25 cellular contexts compared by ENCODE assay signal in genomic region chr1:191870490-191870889, GRCh38.
A peak's percentile ranks its signal among the peaks of the same experiment; 100 is the strongest.
DNase-seq lines count a peak whose midpoint lies in the region; ATAC-seq, FAIRE-seq and TF ChIP-seq lines count a peak whose summit lies in the region.
"Had no signal": no experiment of that assay in that cellular context is flagged by ENCODE, and none has a peak within 500 bp of the region (broad histone marks: within the 10 kb centered on the region; RNA-seq: fewer than 3 reads in every experiment).

No MANE protein-coding gene starts in this region.

- in situ Hi-C loops in K562 (cut with MboI) = loop anchor here (10.0 kb wide), 1 partner anchor 796 kb away; no protein-coding TSS in a partner anchor

- H3K4me1 ChIP-seq in K562 (replicated peaks in 1 of 2; ENCODE audit: control insufficient read depth in 2 of 2, insufficient read depth in 2 of 2, low read length in 2 of 2) = no peaks in the 10 kb centered on the region
- H3K4me1 ChIP-seq: lower lobe of right lung, pancreas, tibial nerve had no signal

- no peaks in the 10 kb centered on the region for H3K27me3 ChIP-seq in K562 (ENCODE audit: control insufficient read depth in 2 of 2, insufficient read depth in 2 of 2, low read length in 2 of 2)
- H3K27me3 ChIP-seq: pancreas, tibial nerve had no signal

- 36% methylated on average over 3 of the region's 3 CpGs for WGBS in K562 (ENCODE audit: insufficient coverage, low coverage, missing lambda C conversion rate)

- no peaks in the 10 kb centered on the region for H4K20me1 ChIP-seq in K562 (replicated peaks; ENCODE audit: control insufficient read depth, insufficient read depth, low read length)

- H3K4me2 ChIP-seq in K562 (ENCODE audit: insufficient read depth, low read length) = no peak overlapping the region
- H3K4me2 ChIP-seq: PC-9 had no signal

- no peak overlapping the region for H3K27ac ChIP-seq in K562 (ENCODE audit: extremely low read depth, low read depth, low read length)
- H3K27ac ChIP-seq: GM23248, lower lobe of right lung, pancreas, PC-9, tibial nerve, VCaP had no signal

- POLR2A ChIA-PET in K562 (lab: Yijun Ruan, JAX) = no interaction called here

- ATAC-seq in GM18861 (IDR thresholded peaks at IDR 0.05; ENCODE audit: unreplicated experiment) (peak; percentile 52), GM21723 (IDR thresholded peaks at IDR 0.05; ENCODE audit: unreplicated experiment) (peak; percentile 60), HG03354 (IDR thresholded peaks at IDR 0.05; ENCODE audit: poor library complexity, severe bottlenecking, unreplicated experiment) (peak; percentile 58), K562 (no peak), HG03439 (IDR thresholded peaks at IDR 0.05; ENCODE audit: unreplicated experiment) (no peak)
- ATAC-seq: lower lobe of right lung, pancreas, Right ventricle myocardium inferior had no signal

- no peaks in the 10 kb centered on the region for H3K9me1 ChIP-seq in K562 (ENCODE audit: control insufficient read depth, insufficient read depth, low read length)

- no peaks in the 10 kb centered on the region for H3K36me3 ChIP-seq in K562 (ENCODE audit: control insufficient read depth, insufficient read depth, low read length)
- H3K36me3 ChIP-seq: lower lobe of right lung, pancreas, tibial nerve had no signal

- no peak overlapping the region for H3K4me3 ChIP-seq in K562
- H3K4me3 ChIP-seq: GM23248, lower lobe of right lung, pancreas, PC-9, tibial nerve had no signal

- no peak for FAIRE-seq in K562 (lab: Jason Lieb, UNC)
- FAIRE-seq: astrocyte, pancreas had no signal

- no peak overlapping the region for H3K9ac ChIP-seq in K562 (ENCODE audit: insufficient read depth in 1 of 2, low read depth in 2 of 2, low read length in 2 of 2)
- H3K9ac ChIP-seq: GM23248 had no signal

- no TSS peak for BruUV-seq in K562 (replicated peaks; lab: Mats Ljungman, UMichigan)

- intact Hi-C loops in K562 (cut with micrococcal nuclease) = no loop called here

- no peaks in the 10 kb centered on the region; the same call in 1 of the 2 replicates for H3K9me3 ChIP-seq in K562 (replicated peaks; ENCODE audit: control insufficient read depth, insufficient read depth, low read depth, low read length)
- H3K9me3 ChIP-seq: lower lobe of right lung, pancreas, tibial nerve had no signal

- CTCF ChIA-PET in K562 (lab: Yijun Ruan, JAX; ENCODE audit: low intra/inter-chr PET ratio) = no interaction called here

- no peak for TF ChIP-seq POLR2A in K562 (conservative IDR thresholded peaks at IDR 0.05)

- no peak for TF ChIP-seq CTCF in K562 (IDR thresholded peaks at IDR 0.05 in 2 of 3, conservative IDR thresholded peaks at IDR 0.05 in 1 of 3; ENCODE audit: insufficient read depth in 2 of 3, low read depth in 1 of 3, low read length in 3 of 3)

- peak overlapping the region; percentile 16 for H2AFZ ChIP-seq in K562 (ENCODE audit: low read depth, low read length)
- H2AFZ ChIP-seq: GM23248, PC-9 had no signal

- no peak for TF ChIP-seq EP300 in K562 (IDR thresholded peaks at IDR 0.05; ENCODE audit: low read length)

- no peaks in the 10 kb centered on the region for H3K79me2 ChIP-seq in K562 (ENCODE audit: control insufficient read depth, insufficient read depth, low read length)

- no peak for DNase-seq in K562 (ENCODE audit: extremely low read depth in 1 of 4, low spot score in 3 of 4)
- no peak for DNase-seq in NK-92 (lab: John Stamatoyannopoulos, UW; ENCODE audit: unreplicated experiment)
- no peak for DNase-seq in NCI-H524 treated with DMSO at 0.1 percent for 48 hours (lab: John Stamatoyannopoulos, UW)
- DNase-seq: activated CD4-positive, alpha-beta T cell treated with anti-CD3 and anti-CD28 coated beads for 4 hours; activated effector memory CD4-positive, alpha-beta T cell treated with Interleukin-2 at 50 U/mL for 16 hours; activated naive CD8-positive, alpha-beta T cell treated with anti-CD3 and anti-CD28 coated beads, Interleukin-2, amount 10 ng/mL, durations not matched to agents 7 days and 5 days; caudate nucleus; cortex of kidney; foreskin fibroblast; GM23248; head of caudate nucleus; Kasumi-1; lower lobe of right lung; nephron progenitor cell; pancreas; PC-9; stimulated activated CD4-positive, alpha-beta T cell treated with anti-CD3 and anti-CD28 coated beads, Interleukin-2, amount 100 ng/mL, for 24 hours had no signal

- TF ChIP-seq RAD21 in K562 (CRISPR knock-in tag; conservative IDR thresholded peaks at IDR 0.05 in 1 of 2, IDR thresholded peaks at IDR 0.05 in 1 of 2) = no peak

TF ChIP-seq in K562, 482 proteins besides CTCF, POLR2A, EP300 and RAD21:
- TF ChIP-seq SMARCB1 (IDR thresholded peaks at IDR 0.05; ENCODE audit: insufficient read length, low read depth) = no peak
- TF ChIP-seq COPS2 (conservative IDR thresholded peaks at IDR 0.05) = no peak
- peak; percentile 53; the same call in 1 of the 2 replicates for TF ChIP-seq SPI1 (IDR thresholded peaks at IDR 0.05; ENCODE audit: borderline replicate concordance, low read depth, low read length)

Comparison
In these comparisons a context has a peak if more than half of its experiments do, and no peak if none do; other contexts are left out.
1. ATAC-seq: peak in GM18861 (single experiment), GM21723 (single experiment) and HG03354 (single experiment); none in K562 (single experiment) and HG03439 (single experiment).